Comparison of ENCODE assay signal across 9 cellular contexts in the genomic region with DNA sequence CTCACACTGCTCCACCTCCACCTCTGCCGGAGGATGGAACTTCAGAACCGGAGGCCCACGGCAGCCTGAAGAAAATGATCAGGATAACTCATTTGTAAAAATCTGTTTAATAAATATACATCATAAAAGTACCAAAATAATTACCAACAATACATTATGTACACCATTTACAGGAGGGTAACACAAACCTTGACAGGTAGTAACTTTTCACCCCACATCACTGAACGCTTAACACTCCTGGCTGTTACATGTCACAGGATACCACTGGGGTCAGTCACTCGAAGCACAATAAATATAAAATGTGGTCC. TPM values are rescaled to one million over a fixed set of nuclear protein-coding genes. Genes with fewer than 3 reads are reported as not detected.
DNase-seq lines count a peak whose midpoint lies in the region; ATAC-seq and TF ChIP-seq lines count a peak whose summit lies in the region.
"Had no signal": no experiment of that assay in that cellular context is flagged by ENCODE, and none has a peak within 500 bp of the region (broad histone marks: within the 10 kb centered on the region; RNA-seq: fewer than 3 reads in every experiment).

No MANE protein-coding gene starts in this region.

- H4K20me1 ChIP-seq in Loucy (ENCODE audit: insufficient read depth, low read length, poor library complexity, severe bottlenecking) = peaks cover 32% of the 10 kb centered on the region

- H3K36me3 ChIP-seq in Loucy (ENCODE audit: insufficient read depth, low read length) = peaks cover 31% of the 10 kb centered on the region; the same call in 1 of the 2 replicates
- peaks cover 21 to 38% (median 31%) of the 10 kb centered on the region in 3 experiments for H3K36me3 ChIP-seq in naive thymus-derived CD4-positive, alpha-beta T cell (ENCODE audit: control insufficient read depth in 2 of 3, insufficient read depth in 3 of 3, low read length in 3 of 3)

- POLR2A ChIA-PET in naive thymus-derived CD4-positive, alpha-beta T cell (lab: Charles Lee) = interaction anchor here (0.9 to 6.4 kb wide), 11 partner anchors 8 to 419 kb away, joined by 3 to 110 read pairs (median 5); a partner anchor contains a TSS

- CTCF ChIA-PET in naive thymus-derived CD4-positive, alpha-beta T cell (lab: Charles Lee) = interaction anchor here (0.6 to 5.1 kb wide), 4 partner anchors 14 to 1077 kb away, joined by 3 to 47 read pairs (median 5); no protein-coding TSS in a partner anchor

- peak overlapping the region; percentile 92 to 96 (median 94) for H3K4me3 Mint-ChIP-seq in naive thymus-derived CD4-positive, alpha-beta T cell

- peak overlapping the region; percentile 99 for H3K4me3 ChIP-seq in Loucy (ENCODE audit: low read length, poor library complexity, severe bottlenecking)
- peak overlapping the region; percentile 95 for H3K4me3 ChIP-seq in coronary artery
- H3K4me3 ChIP-seq in naive thymus-derived CD4-positive, alpha-beta T cell (ENCODE audit: low read length) = peak overlapping the region; percentile 71

- H3K9me2 ChIP-seq in Loucy (replicated peaks; ENCODE audit: low read depth, low read length) = no peaks in the 10 kb centered on the region

- H3K4me1 ChIP-seq in Loucy (ENCODE audit: insufficient read depth, low read length, poor library complexity, severe bottlenecking) = peaks cover 46% of the 10 kb centered on the region
- H3K4me1 ChIP-seq in naive thymus-derived CD4-positive, alpha-beta T cell (ENCODE audit: control insufficient read depth in 2 of 2, insufficient read depth in 2 of 2, low read length in 2 of 2) = peaks cover 41 to 43% of the 10 kb centered on the region in 2 donors

- H3K27me3 Mint-ChIP-seq in naive thymus-derived CD4-positive, alpha-beta T cell = peaks cover 0 to 2% (median 0%) of the 10 kb centered on the region in 5 donors

- no peak for DNase-seq in coronary artery (ENCODE audit: low spot score)
- DNase-seq in naive thymus-derived CD4-positive, alpha-beta T cell = peak in 1 of 9 donors; percentile 17
- DNase-seq in activated CD4-positive, CD25-positive, alpha-beta regulatory T cell (lab: John Stamatoyannopoulos, UW) = no peak
- DNase-seq: DMS79 had no signal

- no peaks in the 10 kb centered on the region for H3K9me3 ChIP-seq in Loucy (ENCODE audit: insufficient read depth, low read depth, low read length)
- no peaks in the 10 kb centered on the region for H3K9me3 ChIP-seq in naive thymus-derived CD4-positive, alpha-beta T cell (ENCODE audit: control insufficient read depth in 2 of 3, low read length in 3 of 3)

- peaks cover 5 to 40% (median 35%) of the 10 kb centered on the region in 5 donors for H3K36me3 Mint-ChIP-seq in naive thymus-derived CD4-positive, alpha-beta T cell

- peak overlapping the region; percentile 98 for H3K4me2 ChIP-seq in Loucy (ENCODE audit: low read depth, low read length, poor library complexity, severe bottlenecking)

- H3F3A ChIP-seq in Loucy (ENCODE audit: low read depth) = peaks cover 5% of the 10 kb centered on the region; the same call in 1 of the 2 replicates

- H3K27ac Mint-ChIP-seq in naive thymus-derived CD4-positive, alpha-beta T cell = peak overlapping the region; percentile 78 to 99 (median 98)

- intact Hi-C loops in naive thymus-derived CD4-positive, alpha-beta T cell (cut with micrococcal nuclease) = loop anchor here (5.0 to 10.0 kb wide), 6 partner anchors 426 to 939 kb away; a partner anchor contains a TSS

- no peak for ATAC-seq in naive thymus-derived CD4-positive, alpha-beta T cell
- ATAC-seq in GM19324 (IDR thresholded peaks at IDR 0.05; ENCODE audit: low FRiP score, unreplicated experiment) (no peak), GM21825 (IDR thresholded peaks at IDR 0.05; ENCODE audit: unreplicated experiment) (no peak), GM18502 (IDR thresholded peaks at IDR 0.05; ENCODE audit: poor library complexity, unreplicated experiment) (no peak)

- peaks cover 0 to 3% (median 0%) of the 10 kb centered on the region in 11 donors for H3K9me3 Mint-ChIP-seq in naive thymus-derived CD4-positive, alpha-beta T cell

- peaks cover 31 to 72% (median 60%) of the 10 kb centered on the region in 7 donors for H3K4me1 Mint-ChIP-seq in naive thymus-derived CD4-positive, alpha-beta T cell

- peak overlapping the region; percentile 98 for H3K27ac ChIP-seq in 22Rv1
- peak overlapping the region; percentile 97 to 100 for H3K27ac ChIP-seq in coronary artery
- H3K27ac ChIP-seq in naive thymus-derived CD4-positive, alpha-beta T cell (ENCODE audit: low read depth, low read length) = peak overlapping the region; percentile 96

- TF ChIP-seq CTCF in 22Rv1 (IDR thresholded peaks at IDR 0.05) (no peak), Loucy (conservative IDR thresholded peaks at IDR 0.05; ENCODE audit: low read length) (no peak), coronary artery (IDR thresholded peaks at IDR 0.05) (no peak)

- H2AFZ ChIP-seq in Loucy (ENCODE audit: low read length) = no peak overlapping the region

- H3K27me3 ChIP-seq in Loucy (ENCODE audit: insufficient read depth, low read length, poor library complexity, severe bottlenecking) = no peaks in the 10 kb centered on the region
- H3K27me3 ChIP-seq in naive thymus-derived CD4-positive, alpha-beta T cell (ENCODE audit: control insufficient read depth in 2 of 2, insufficient read depth in 2 of 2, low read length in 2 of 2) = no peaks in the 10 kb centered on the region

- H3K79me2 ChIP-seq in Loucy (ENCODE audit: insufficient read depth, low read length) = peaks cover 41% of the 10 kb centered on the region

- H3K9ac ChIP-seq in Loucy (ENCODE audit: low read depth, low read length, poor library complexity, severe bottlenecking) = peak overlapping the region; percentile 46

RNA-seq across cellular contexts. Expression of a gene that starts 3.2 kb away (rescaled TPM):
- 1,000 to 10,000 TPM in 2 of 5 experiments, 100 to 1,000 TPM in 3; 144 to 1,533 (median 246) TPM for total RNA-seq in naive thymus-derived CD4-positive, alpha-beta T cell
- 100 to 1,000 TPM; 202 to 280 TPM for polyA plus RNA-seq in naive thymus-derived CD4-positive, alpha-beta T cell
